ENCODE assay signal across 28 cellular contexts in the genomic region with DNA sequence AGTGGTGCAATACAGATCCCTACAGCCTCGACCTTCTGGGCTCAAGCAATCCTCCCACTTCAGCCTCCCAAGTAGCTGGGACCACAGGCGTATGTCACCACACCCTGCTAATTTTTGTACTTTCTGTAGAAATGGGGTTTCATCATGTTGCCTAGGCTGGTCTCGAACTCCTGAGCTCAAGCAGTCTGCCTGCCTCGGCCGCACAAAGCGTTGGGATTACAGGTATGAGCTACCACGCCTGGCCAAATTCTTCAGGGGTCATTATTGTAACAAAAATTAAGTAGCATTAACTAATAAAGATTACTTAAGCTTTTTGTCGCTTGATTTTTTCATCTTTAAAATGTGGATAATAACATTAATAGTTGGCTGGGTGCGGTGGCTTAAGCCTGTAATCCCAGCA.
"Had no signal": no experiment of that assay in that cellular context is flagged by ENCODE, and none has a peak within 500 bp of the region (broad histone marks: within the 10 kb centered on the region; RNA-seq: fewer than 3 reads in every experiment).

No MANE protein-coding gene starts in this region.

- H3K36me3 Mint-ChIP-seq: stimulated activated effector memory CD8-positive, alpha-beta T cell treated with anti-CD3 and anti-CD28 coated beads, Interleukin-12 subunit alpha, Interleukin-12 subunit beta, amount 100 ng/mL, for 72 hours; type B pancreatic cell had no signal

- H3K9me3 ChIP-seq: neutrophil, pancreas, thyroid gland, upper lobe of right lung had no signal

- H3K36me3 ChIP-seq: neutrophil, pancreas, right lobe of liver, sigmoid colon, stomach, thoracic aorta, thyroid gland, tibial nerve, upper lobe of right lung, uterus had no signal

- H3K9me3 Mint-ChIP-seq: natural killer cell treated with Interleukin-12 subunit alpha and Interleukin-12 subunit beta and Interleukin-15 and Interleukin-18, amount 100 ng/mL, for 72 hours; stimulated activated effector memory CD8-positive, alpha-beta T cell treated with anti-CD3 and anti-CD28 coated beads, Interleukin-12 subunit alpha, Interleukin-12 subunit beta, amount 100 ng/mL, for 72 hours had no signal

- DNase-seq: naive thymus-derived CD8-positive, alpha-beta T cell; nephron progenitor cell; nucleus accumbens; pancreas; psoas muscle; right cardiac atrium; right lobe of liver; sigmoid colon; small intestine; stimulated activated CD4-positive, alpha-beta T cell treated with anti-CD3 and anti-CD28 coated beads, Interleukin-15, amount 100 ng/mL, for 24 hours; stimulated activated CD4-positive, alpha-beta T cell treated with anti-CD3 and anti-CD28 coated beads, Interleukin-2, amount 100 ng/mL, for 24 hours; stimulated activated CD4-positive, alpha-beta T cell treated with anti-CD3 and anti-CD28 coated beads, Interleukin-2, amount 100 ng/mL, for 48 hours; stimulated activated CD4-positive, alpha-beta T cell treated with anti-CD3 and anti-CD28 coated beads, Interleukin-4, amount 100 ng/mL, for 24 hours; stimulated activated naive B cell treated with anti-CD40 and anti-IgM and Interleukin-4, amounts not matched to agents 10 μg/mL and 1 μg/mL and 100 μg/mL, for 72 hours; stimulated activated naive CD4-positive, alpha-beta T cell treated with Interleukin-2 at 50 U/mL for 16 hours; stomach; thyroid gland had no signal

- H3K4me1 Mint-ChIP-seq: stimulated activated effector memory CD8-positive, alpha-beta T cell treated with anti-CD3 and anti-CD28 coated beads, Interleukin-12 subunit alpha, Interleukin-12 subunit beta, amount 100 ng/mL, for 72 hours; stimulated activated naive B cell treated with anti-CD40 and anti-IgM and Interleukin-4, amounts not matched to agents 10 μg/mL and 1 μg/mL and 100 μg/mL, for 72 hours had no signal

- FAIRE-seq: pancreas, small intestine had no signal

- H3K4me3 ChIP-seq: pancreas, psoas muscle, right lobe of liver, sigmoid colon, stomach, thoracic aorta, thyroid gland, tibial nerve, upper lobe of right lung, uterus had no signal

- ATAC-seq: naive thymus-derived CD8-positive, alpha-beta T cell; natural killer cell treated with Interleukin-12 subunit alpha and Interleukin-12 subunit beta and Interleukin-15 and Interleukin-18, amount 100 ng/mL, for 72 hours; pancreas; psoas muscle; right cardiac atrium; right lobe of liver; stimulated activated effector memory CD8-positive, alpha-beta T cell treated with anti-CD3 and anti-CD28 coated beads, Interleukin-12 subunit alpha, Interleukin-12 subunit beta, amount 100 ng/mL, for 72 hours; stimulated activated naive B cell treated with anti-CD40 and anti-IgM and Interleukin-4, amounts not matched to agents 10 μg/mL and 1 μg/mL and 100 μg/mL, for 72 hours; upper lobe of right lung had no signal

- H3K27ac ChIP-seq: neutrophil, pancreas, psoas muscle, right lobe of liver, sigmoid colon, stomach, thoracic aorta, thyroid gland, tibial nerve, upper lobe of right lung, uterus had no signal

- H3K4me3 Mint-ChIP-seq: naive thymus-derived CD8-positive, alpha-beta T cell; natural killer cell treated with Interleukin-12 subunit alpha and Interleukin-12 subunit beta and Interleukin-15 and Interleukin-18, amount 100 ng/mL, for 72 hours; nephron progenitor cell; neural crest cell; stimulated activated effector memory CD8-positive, alpha-beta T cell treated with anti-CD3 and anti-CD28 coated beads, Interleukin-12 subunit alpha, Interleukin-12 subunit beta, amount 100 ng/mL, for 72 hours; stimulated activated naive B cell treated with anti-CD40 and anti-IgM and Interleukin-4, amounts not matched to agents 10 μg/mL and 1 μg/mL and 100 μg/mL, for 72 hours; stimulated activated naive CD8-positive, alpha-beta T cell treated with anti-CD3 and anti-CD28 coated beads, Interleukin-15, Interleukin-2, amounts not matched to agents 100 ng/mL and 50 ng/mL, for 24 hours; type B pancreatic cell had no signal

- H3K4me1 ChIP-seq: pancreas, psoas muscle, right lobe of liver, sigmoid colon, stomach, thyroid gland, tibial nerve, upper lobe of right lung, uterus had no signal

- H3K27me3 Mint-ChIP-seq: naive thymus-derived CD8-positive, alpha-beta T cell; stimulated activated naive CD8-positive, alpha-beta T cell treated with anti-CD3 and anti-CD28 coated beads, Interleukin-15, Interleukin-2, amounts not matched to agents 100 ng/mL and 50 ng/mL, for 24 hours; type B pancreatic cell had no signal

- H3K27ac Mint-ChIP-seq: natural killer cell treated with Interleukin-12 subunit alpha and Interleukin-12 subunit beta and Interleukin-15 and Interleukin-18, amount 100 ng/mL, for 72 hours; nephron progenitor cell; progenitor cell of endocrine pancreas; stimulated activated effector memory CD8-positive, alpha-beta T cell treated with anti-CD3 and anti-CD28 coated beads, Interleukin-12 subunit alpha, Interleukin-12 subunit beta, amount 100 ng/mL, for 72 hours; stimulated activated naive B cell treated with anti-CD40 and anti-IgM and Interleukin-4, amounts not matched to agents 10 μg/mL and 1 μg/mL and 100 μg/mL, for 72 hours; stimulated activated naive CD8-positive, alpha-beta T cell treated with anti-CD3 and anti-CD28 coated beads, Interleukin-15, Interleukin-2, amounts not matched to agents 100 ng/mL and 50 ng/mL, for 24 hours; type B pancreatic cell had no signal
